7 cellular contexts compared by ENCODE assay signal in the genomic region with DNA sequence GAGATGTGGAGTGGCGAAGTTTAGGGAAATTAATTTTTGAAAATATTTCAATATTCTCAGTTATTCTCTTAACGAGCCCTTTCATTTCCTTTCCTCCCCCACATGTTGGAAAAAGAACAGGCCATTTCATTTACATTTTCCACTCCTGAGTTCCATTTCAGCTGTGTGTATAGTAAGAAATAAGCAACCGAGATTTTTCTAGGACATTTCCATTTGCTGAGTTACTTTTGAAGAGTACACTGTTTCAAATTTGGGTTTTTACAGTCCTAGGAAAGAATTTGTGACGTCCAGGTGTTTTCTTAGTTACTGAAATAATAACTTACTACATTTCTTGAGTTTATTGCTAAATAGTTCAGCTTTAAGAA. TPM values are rescaled to one million over a fixed set of nuclear protein-coding genes. Genes with fewer than 3 reads are reported as not detected.
DNase-seq lines count a peak whose midpoint lies in the region; ATAC-seq and TF ChIP-seq lines count a peak whose summit lies in the region.

No MANE protein-coding gene starts in this region.

- no peak for ATAC-seq in stimulated activated memory B cell treated with anti-CD40 and anti-IgM and Interleukin-4, amounts not matched to agents 10 μg/mL and 1 μg/mL and 100 μg/mL, for 72 hours

- no peaks in the 10 kb centered on the region for H3K9me3 ChIP-seq in iPS-15b (ENCODE audit: control insufficient read depth, insufficient read depth, low read length)

- peak overlapping the region; percentile 81 for H3K4me3 ChIP-seq in iPS-15b (ENCODE audit: low read depth, low read length)

- no peaks in the 10 kb centered on the region for H3K27me3 Mint-ChIP-seq in HFFc6 (ENCODE audit: insufficient read depth)
- no peaks in the 10 kb centered on the region for H3K27me3 Mint-ChIP-seq in activated T-helper 1 cell treated with anti-CD3 and anti-CD28 coated beads, Interleukin-12 subunit alpha, Interleukin-12 subunit beta, Interleukin-2, Interleukin-4 antibody, amounts not matched to agents 30 ng/mL and 10 ng/mL and 1 ng/mL, durations not matched to agents 14 hours and 24 hours and 36 hours (ENCODE audit: insufficient read depth)
- H3K27me3 Mint-ChIP-seq in stimulated activated memory B cell treated with anti-CD40 and anti-IgM and Interleukin-4, amounts not matched to agents 10 μg/mL and 1 μg/mL and 100 μg/mL, for 72 hours = no peaks in the 10 kb centered on the region

- H3K4me1 Mint-ChIP-seq in HFFc6 (ENCODE audit: low read depth) = peaks cover 54% of the 10 kb centered on the region
- peaks cover 51% of the 10 kb centered on the region for H3K4me1 Mint-ChIP-seq in activated T-helper 1 cell treated with anti-CD3 and anti-CD28 coated beads, Interleukin-12 subunit alpha, Interleukin-12 subunit beta, Interleukin-2, Interleukin-4 antibody, amounts not matched to agents 30 ng/mL and 10 ng/mL and 1 ng/mL, durations not matched to agents 14 hours and 24 hours and 36 hours (ENCODE audit: low read depth)
- peaks cover 60% of the 10 kb centered on the region for H3K4me1 Mint-ChIP-seq in stimulated activated memory B cell treated with anti-CD40 and anti-IgM and Interleukin-4, amounts not matched to agents 10 μg/mL and 1 μg/mL and 100 μg/mL, for 72 hours

- 0 out of 2 replicates have a peak, but pooled peaks cover 4% of the 10 kb centered on the region for H3K36me3 Mint-ChIP-seq in HFFc6 (ENCODE audit: low read depth)
- peaks cover 26% of the 10 kb centered on the region for H3K36me3 Mint-ChIP-seq in activated T-helper 1 cell treated with anti-CD3 and anti-CD28 coated beads, Interleukin-12 subunit alpha, Interleukin-12 subunit beta, Interleukin-2, Interleukin-4 antibody, amounts not matched to agents 30 ng/mL and 10 ng/mL and 1 ng/mL, durations not matched to agents 14 hours and 24 hours and 36 hours (ENCODE audit: low read depth)
- H3K36me3 Mint-ChIP-seq in stimulated activated memory B cell treated with anti-CD40 and anti-IgM and Interleukin-4, amounts not matched to agents 10 μg/mL and 1 μg/mL and 100 μg/mL, for 72 hours = peaks cover 32% of the 10 kb centered on the region

- H3K27ac Mint-ChIP-seq in HFFc6 = peak overlapping the region; percentile 87
- peak overlapping the region; percentile 95 for H3K27ac Mint-ChIP-seq in activated T-helper 1 cell treated with anti-CD3 and anti-CD28 coated beads, Interleukin-12 subunit alpha, Interleukin-12 subunit beta, Interleukin-2, Interleukin-4 antibody, amounts not matched to agents 30 ng/mL and 10 ng/mL and 1 ng/mL, durations not matched to agents 14 hours and 24 hours and 36 hours
- peak overlapping the region; percentile 97 for H3K27ac Mint-ChIP-seq in stimulated activated memory B cell treated with anti-CD40 and anti-IgM and Interleukin-4, amounts not matched to agents 10 μg/mL and 1 μg/mL and 100 μg/mL, for 72 hours

- TF ChIP-seq CTCF in HFFc6 (IDR thresholded peaks at IDR 0.05) = peak; percentile 25; the same call in 1 of the 2 replicates

- no peaks in the 10 kb centered on the region for H3K9me3 Mint-ChIP-seq in HFFc6
- H3K9me3 Mint-ChIP-seq in activated T-helper 1 cell treated with anti-CD3 and anti-CD28 coated beads, Interleukin-12 subunit alpha, Interleukin-12 subunit beta, Interleukin-2, Interleukin-4 antibody, amounts not matched to agents 30 ng/mL and 10 ng/mL and 1 ng/mL, durations not matched to agents 14 hours and 24 hours and 36 hours = no peaks in the 10 kb centered on the region
- no peaks in the 10 kb centered on the region for H3K9me3 Mint-ChIP-seq in stimulated activated memory B cell treated with anti-CD40 and anti-IgM and Interleukin-4, amounts not matched to agents 10 μg/mL and 1 μg/mL and 100 μg/mL, for 72 hours

- no peaks in the 10 kb centered on the region for H3K27me3 ChIP-seq in iPS-15b (ENCODE audit: control insufficient read depth, insufficient read depth, low read length)

- peak overlapping the region; percentile 76 for H3K9ac ChIP-seq in iPS-15b (ENCODE audit: low read depth, low read length)

- no peaks in the 10 kb centered on the region for H3K36me3 ChIP-seq in iPS-15b (ENCODE audit: control insufficient read depth, insufficient read depth, low read length)

- DNase-seq in HFFc6 = no peak
- no peak for DNase-seq in activated T-helper 1 cell treated with anti-CD3 and anti-CD28 coated beads, Interleukin-12 subunit alpha, Interleukin-12 subunit beta, Interleukin-2, Interleukin-4 antibody, amounts not matched to agents 30 ng/mL and 10 ng/mL and 1 ng/mL, durations not matched to agents 14 hours and 24 hours and 36 hours (ENCODE audit: low spot score)
- no peak for DNase-seq in C1 segment of cervical spinal cord (lab: John Stamatoyannopoulos, UW)
- no peak for DNase-seq in GOT3 (lab: John Stamatoyannopoulos, UW)
- DNase-seq in DMS153 treated with DMSO at 0.1 percent for 48 hours (lab: John Stamatoyannopoulos, UW; ENCODE audit: unreplicated experiment) = no peak

- intact Hi-C loops in activated T-helper 1 cell treated with anti-CD3 and anti-CD28 coated beads, Interleukin-12 subunit alpha, Interleukin-12 subunit beta, Interleukin-2, Interleukin-4 antibody, amounts not matched to agents 30 ng/mL and 10 ng/mL and 1 ng/mL, durations not matched to agents 14 hours and 24 hours and 36 hours (cut with micrococcal nuclease) = loop anchor here (1.0 to 10.0 kb wide), 7 partner anchors 49 to 883 kb away; a partner anchor contains a TSS

- H3K4me1 ChIP-seq in iPS-15b (ENCODE audit: control insufficient read depth, insufficient read depth, low read length) = peaks cover 4% of the 10 kb centered on the region

- H3K4me3 Mint-ChIP-seq in HFFc6 = peak overlapping the region; percentile 98
- peak overlapping the region; percentile 98 for H3K4me3 Mint-ChIP-seq in activated T-helper 1 cell treated with anti-CD3 and anti-CD28 coated beads, Interleukin-12 subunit alpha, Interleukin-12 subunit beta, Interleukin-2, Interleukin-4 antibody, amounts not matched to agents 30 ng/mL and 10 ng/mL and 1 ng/mL, durations not matched to agents 14 hours and 24 hours and 36 hours
- H3K4me3 Mint-ChIP-seq in stimulated activated memory B cell treated with anti-CD40 and anti-IgM and Interleukin-4, amounts not matched to agents 10 μg/mL and 1 μg/mL and 100 μg/mL, for 72 hours = peak overlapping the region; percentile 98

RNA-seq across cellular contexts. Expression of a gene that starts 1.2 kb away (rescaled TPM):
- total RNA-seq in HFFc6 (2021; fragmentation: NEBNext Ultra II Directional; extraction: Animal tissue kit (Norgen Biotek cat#: 25700)) = 100 to 1,000 TPM; 257 to 320 (median 291) TPM
- total RNA-seq in activated T-helper 1 cell treated with anti-CD3 and anti-CD28 coated beads, Interleukin-12 subunit alpha, Interleukin-12 subunit beta, Interleukin-2, Interleukin-4 antibody, amounts not matched to agents 30 ng/mL and 10 ng/mL and 1 ng/mL, durations not matched to agents 14 hours and 24 hours and 36 hours = 219 and 223 TPM in 2 replicates
